In the genomic region with DNA sequence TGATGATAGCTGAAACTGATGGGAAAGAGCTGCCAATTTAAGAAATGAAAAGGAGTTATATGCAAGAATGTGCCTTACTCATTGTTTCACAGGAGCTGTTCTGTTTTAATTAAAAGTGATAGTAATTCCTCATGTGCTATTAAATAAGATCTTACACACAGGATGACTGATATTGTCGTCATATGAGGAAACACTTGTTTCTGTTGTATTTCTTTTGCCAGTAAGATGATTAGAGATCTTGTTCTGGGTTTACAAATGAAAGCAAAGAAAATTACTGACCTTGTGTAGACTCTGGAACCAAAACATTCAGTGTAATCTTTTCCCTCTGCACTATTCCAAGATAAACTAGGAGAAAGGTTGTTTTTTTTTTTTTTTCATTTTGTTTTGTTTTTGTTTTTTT, we compare ENCODE assay signal across 31 cellular contexts.
A peak's percentile ranks its signal among the peaks of the same experiment; 100 is the strongest.
DNase-seq lines count a peak whose midpoint lies in the region; ATAC-seq and TF ChIP-seq lines count a peak whose summit lies in the region.
"Had no signal": no experiment of that assay in that cellular context is flagged by ENCODE, and none has a peak within 500 bp of the region (broad histone marks: within the 10 kb centered on the region; RNA-seq: fewer than 3 reads in every experiment).

No MANE protein-coding gene starts in this region.

- TF ChIP-seq CTCF in gastroesophageal sphincter (IDR thresholded peaks at IDR 0.05) (no peak), psoas muscle (IDR thresholded peaks at IDR 0.05) (no peak)

- TF ChIP-seq EP300 in gastroesophageal sphincter (IDR thresholded peaks at IDR 0.05) = no peak

- no peak for TF ChIP-seq POLR2A in gastroesophageal sphincter (IDR thresholded peaks at IDR 0.05)

- WGBS in gastroesophageal sphincter (ENCODE audit: low coverage in 1 of 2), 2 donors = 12 to 25% methylated on average over 1 of the region's 1 CpG
- WGBS in psoas muscle, 3 donors = 49% methylated on average over 1 of the region's 1 CpG

- peaks cover 0 to 16% of the 10 kb centered on the region in 2 donors for H3K36me3 ChIP-seq in gastroesophageal sphincter
- H3K36me3 ChIP-seq in psoas muscle (ENCODE audit: insufficient read depth in 1 of 2, low read depth in 1 of 2) = peaks cover 0 to 68% of the 10 kb centered on the region in 2 donors
- H3K36me3 ChIP-seq: colonic mucosa had no signal

- peak overlapping the region; percentile 50 to 82 (median 54) for H3K27ac ChIP-seq in gastroesophageal sphincter
- H3K27ac ChIP-seq in psoas muscle = peak overlapping the region; percentile 86
- H3K27ac ChIP-seq: 22Rv1; BLaER1 treated with 17β-estradiol and CSF1 and Interleukin-3, amounts not matched to agents 10 nM and 100 nM; colonic mucosa; epithelial cell of prostate; KMS-11; left lung; right lobe of liver had no signal

- H3K27me3 ChIP-seq in gastroesophageal sphincter = no peaks in the 10 kb centered on the region
- no peaks in the 10 kb centered on the region for H3K27me3 ChIP-seq in psoas muscle (ENCODE audit: insufficient read depth in 3 of 3, low read length in 2 of 3)
- H3K27me3 ChIP-seq: BLaER1 treated with 17β-estradiol and CSF1 and Interleukin-3, amounts not matched to agents 10 nM and 100 nM; colonic mucosa; left lung; right lobe of liver; upper lobe of left lung had no signal

- ATAC-seq in Right ventricle myocardium inferior (peak; percentile 36), gastroesophageal sphincter (peak; percentile 59), psoas muscle (no peak), GM21825 (IDR thresholded peaks at IDR 0.05; ENCODE audit: unreplicated experiment) (no peak), HG03432 (IDR thresholded peaks at IDR 0.05; ENCODE audit: unreplicated experiment) (no peak)
- ATAC-seq: activated CD4-positive, alpha-beta T cell treated with anti-CD3 and anti-CD28 coated beads for 36 hours; activated CD8-positive, alpha-beta T cell treated with anti-CD3 and anti-CD28 coated beads, Interleukin-2, amount 10 ng/mL, durations not matched to agents 7 days and 5 days; left lung had no signal

- DNase-seq in Right ventricle myocardium inferior (ENCODE audit: missing footprints) (no peak), cardiac septum (ENCODE audit: low spot score) (no peak), psoas muscle (no peak), NCI-H82 (lab: John Stamatoyannopoulos, UW) (no peak)
- no peak for DNase-seq in activated CD8-positive, alpha-beta memory T cell treated with anti-CD3 and anti-CD28 coated beads for 24 hours
- DNase-seq: activated CD4-positive, alpha-beta T cell treated with anti-CD3 and anti-CD28 coated beads for 36 hours; activated CD8-positive, alpha-beta T cell treated with anti-CD3 and anti-CD28 coated beads, Interleukin-2, amount 10 ng/mL, durations not matched to agents 7 days and 5 days; activated T-cell treated with anti-CD3 and anti-CD28 coated beads for 4 hours; colonic mucosa; effector CD8-positive, alpha-beta T cell; H9; immature natural killer cell; left lung; mesendoderm; MM.1S; NCI-H1105 treated with DMSO at 0.1 percent for 48 hours; NCI-H2081; NCI-H2227 treated with DMSO at 0.1 percent for 48 hours; NCI-H526 treated with DMSO at 0.1 percent for 48 hours; posterior cingulate gyrus; right lobe of liver; stimulated activated CD4-positive, alpha-beta T cell treated with anti-CD3 and anti-CD28 coated beads, Interleukin-12 subunit alpha, Interleukin-12 subunit beta, amount 100 ng/mL, for 4 hours; stimulated activated CD4-positive, alpha-beta T cell treated with anti-CD3 and anti-CD28 coated beads, Interleukin-2, amount 100 ng/mL, for 48 hours; upper lobe of left lung had no signal

- H3K9me3 ChIP-seq in gastroesophageal sphincter (no peaks in the 10 kb centered on the region), psoas muscle (no peaks in the 10 kb centered on the region)
- H3K9me3 ChIP-seq: BLaER1 treated with 17β-estradiol and CSF1 and Interleukin-3, amounts not matched to agents 10 nM and 100 nM; colonic mucosa; left lung; right lobe of liver; upper lobe of left lung had no signal

- intact Hi-C loops in Right ventricle myocardium inferior (cut with DNase I) = no loop called here
- intact Hi-C loops in cardiac septum (cut with DNase I) = no loop called here
- intact Hi-C loops in psoas muscle (cut with DNase I) = no loop called here

- H3K4me3 ChIP-seq in gastroesophageal sphincter = no peak overlapping the region
- H3K4me3 ChIP-seq in psoas muscle = no peak overlapping the region
- H3K4me3 ChIP-seq: BLaER1 treated with 17β-estradiol and CSF1 and Interleukin-3, amounts not matched to agents 10 nM and 100 nM; colonic mucosa; left lung; right lobe of liver; upper lobe of left lung had no signal

- H3K4me1 ChIP-seq in gastroesophageal sphincter = peaks cover 13 to 86% (median 26%) of the 10 kb centered on the region in 3 donors
- H3K4me1 ChIP-seq in psoas muscle = peaks cover 52% of the 10 kb centered on the region
- H3K4me1 ChIP-seq: colonic mucosa, left lung, right lobe of liver had no signal

Comparison
In these comparisons a context has a peak if more than half of its experiments do, and no peak if none do; other contexts are left out.
1. ATAC-seq: peak in Right ventricle myocardium inferior (single experiment) and gastroesophageal sphincter (single experiment); none in psoas muscle (0 of 4), GM21825 (single experiment) and HG03432 (single experiment).